ENCODE assay signal across 30 cellular contexts in genomic region chr11:93604276-93604675, GRCh38.
"Had no signal": no experiment of that assay in that cellular context is flagged by ENCODE, and none has a peak within 500 bp of the region (broad histone marks: within the 10 kb centered on the region; RNA-seq: fewer than 3 reads in every experiment).

No MANE protein-coding gene starts in this region.

- H3K4me1 Mint-ChIP-seq: central memory CD8-positive, alpha-beta T cell; mesothelial cell of epicardium; naive B cell; neural crest cell; stimulated activated effector memory CD8-positive, alpha-beta T cell treated with anti-CD3 and anti-CD28 coated beads, Interleukin-12 subunit alpha, Interleukin-12 subunit beta, amount 100 ng/mL, for 72 hours had no signal

- H3K36me3 Mint-ChIP-seq: activated naive CD8-positive, alpha-beta T cell; mesothelial cell of epicardium; naive B cell; stimulated activated effector memory CD8-positive, alpha-beta T cell treated with anti-CD3 and anti-CD28 coated beads, Interleukin-12 subunit alpha, Interleukin-12 subunit beta, amount 100 ng/mL, for 72 hours had no signal

- FAIRE-seq: bronchial epithelial cell, endometrium, islet of Langerhans, pancreas, small intestine, urothelium cell line had no signal

- H3K27me3 ChIP-seq: esophagus squamous epithelium, left lung, pancreas, sigmoid colon had no signal

- H3K9me3 ChIP-seq: esophagus squamous epithelium, left lung, pancreas, prostate gland, sigmoid colon, thoracic aorta had no signal

- H3K4me3 Mint-ChIP-seq: activated naive CD8-positive, alpha-beta T cell; central memory CD8-positive, alpha-beta T cell; mesothelial cell of epicardium; naive B cell; neural crest cell; stimulated activated effector memory CD8-positive, alpha-beta T cell treated with anti-CD3 and anti-CD28 coated beads, Interleukin-12 subunit alpha, Interleukin-12 subunit beta, amount 100 ng/mL, for 72 hours; stimulated activated naive CD8-positive, alpha-beta T cell treated with anti-CD3 and anti-CD28 coated beads, Interleukin-15, Interleukin-2, amounts not matched to agents 100 ng/mL and 50 ng/mL, for 24 hours had no signal

- DNase-seq: activated CD4-positive, alpha-beta T cell treated with anti-CD3 and anti-CD28 coated beads for 4 hours; activated CD4-positive, alpha-beta T cell treated with anti-CD3 and anti-CD28 coated beads, Interleukin-2, amount 50 U/mL, for 4 hours; activated effector memory CD4-positive, alpha-beta T cell treated with Interleukin-2 at 50 U/mL for 16 hours; activated naive CD4-positive, alpha-beta T cell treated with Interleukin-2 at 50 U/mL for 16 hours; activated T-cell treated with anti-CD3 and anti-CD28 coated beads for 4 hours; anterior cingulate cortex; effector CD8-positive, alpha-beta T cell; esophagus squamous epithelium; foreskin melanocyte; left lung; naive B cell; nucleus accumbens; pancreas; sigmoid colon; small intestine; stimulated activated CD4-positive, alpha-beta T cell treated with anti-CD3 and anti-CD28 coated beads, Interleukin-4, amount 100 ng/mL, for 24 hours; trophoblast cell had no signal

- H3K27ac Mint-ChIP-seq: activated naive CD8-positive, alpha-beta T cell; mesothelial cell of epicardium; stimulated activated effector memory CD8-positive, alpha-beta T cell treated with anti-CD3 and anti-CD28 coated beads, Interleukin-12 subunit alpha, Interleukin-12 subunit beta, amount 100 ng/mL, for 72 hours; stimulated activated naive CD8-positive, alpha-beta T cell treated with anti-CD3 and anti-CD28 coated beads, Interleukin-15, Interleukin-2, amounts not matched to agents 100 ng/mL and 50 ng/mL, for 24 hours had no signal

- H3K27ac ChIP-seq: epithelial cell of prostate, esophagus squamous epithelium, left lung, pancreas, prostate gland, sigmoid colon, thoracic aorta had no signal

- H3K9me3 Mint-ChIP-seq: central memory CD8-positive, alpha-beta T cell; mesothelial cell of epicardium; neural crest cell; stimulated activated effector memory CD8-positive, alpha-beta T cell treated with anti-CD3 and anti-CD28 coated beads, Interleukin-12 subunit alpha, Interleukin-12 subunit beta, amount 100 ng/mL, for 72 hours; stimulated activated naive CD8-positive, alpha-beta T cell treated with anti-CD3 and anti-CD28 coated beads, Interleukin-15, Interleukin-2, amounts not matched to agents 100 ng/mL and 50 ng/mL, for 24 hours had no signal

- H3K36me3 ChIP-seq: esophagus squamous epithelium, left lung, pancreas, prostate gland, sigmoid colon, thoracic aorta had no signal

- H3K4me1 ChIP-seq: esophagus squamous epithelium, pancreas, prostate gland, sigmoid colon had no signal

- H3K4me3 ChIP-seq: esophagus squamous epithelium, left lung, pancreas, prostate gland, sigmoid colon, thoracic aorta had no signal

- ATAC-seq: left lung; pancreas; stimulated activated effector memory CD8-positive, alpha-beta T cell treated with anti-CD3 and anti-CD28 coated beads, Interleukin-12 subunit alpha, Interleukin-12 subunit beta, amount 100 ng/mL, for 72 hours had no signal
